In the genomic region with DNA sequence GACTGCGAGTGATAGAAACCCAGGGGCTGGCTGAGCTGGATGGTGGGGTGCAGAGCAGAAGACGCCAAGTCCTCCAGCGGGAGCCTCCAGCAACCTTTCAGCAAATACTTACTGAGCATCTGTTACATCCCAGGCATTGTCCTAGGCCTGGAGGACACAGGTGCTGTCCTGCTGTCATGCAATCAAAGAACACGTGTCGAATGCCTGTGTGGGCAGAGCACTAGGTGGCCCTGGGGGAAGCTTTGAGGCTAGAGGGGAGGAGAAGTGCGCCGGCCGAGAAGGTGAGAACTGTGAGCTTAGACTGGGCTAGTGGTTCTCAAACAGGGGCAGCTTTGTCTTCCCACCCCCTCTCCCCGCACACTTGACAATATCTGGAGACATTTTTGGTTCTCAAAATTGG, we compare ENCODE assay signal across 28 cellular contexts.
"Had no signal": no experiment of that assay in that cellular context is flagged by ENCODE, and none has a peak within 500 bp of the region (broad histone marks: within the 10 kb centered on the region; RNA-seq: fewer than 3 reads in every experiment).

No MANE protein-coding gene starts in this region.

- H3K4me2 ChIP-seq: hepatocyte had no signal

- H3K36me3 ChIP-seq: gastrocnemius medialis, heart left ventricle, left lung, ovary, sigmoid colon, stomach, tibial artery, upper lobe of left lung had no signal

- DNase-seq: cerebellar nuclear complex; dorsolateral prefrontal cortex; effector CD4-positive, alpha-beta T cell; endodermal cell; foreskin fibroblast; gastrocnemius medialis; heart left ventricle; left cardiac atrium; left lung; mesendoderm; natural killer cell; nucleus accumbens; ovary; posterior cingulate gyrus; psoas muscle; right cardiac atrium; sigmoid colon; stimulated activated CD4-positive, alpha-beta T cell treated with anti-CD3 and anti-CD28 coated beads, Interleukin-2, amount 100 ng/mL, for 24 hours; stimulated activated CD4-positive, alpha-beta T cell treated with anti-CD3 and anti-CD28 coated beads, Interleukin-4, amount 100 ng/mL, for 24 hours; stimulated activated naive CD4-positive, alpha-beta T cell treated with Interleukin-2 at 50 U/mL for 16 hours; stomach; tibial artery; upper lobe of left lung had no signal

- H2AFZ ChIP-seq: hepatocyte had no signal

- H3K36me3 Mint-ChIP-seq: natural killer cell; stimulated activated effector memory CD8-positive, alpha-beta T cell treated with anti-CD3 and anti-CD28 coated beads, Interleukin-12 subunit alpha, Interleukin-12 subunit beta, amount 100 ng/mL, for 72 hours had no signal

- H3K9me3 Mint-ChIP-seq: natural killer cell, neural crest cell had no signal

- H3K79me2 ChIP-seq: hepatocyte had no signal

- H3K27ac ChIP-seq: dorsolateral prefrontal cortex, epithelial cell of prostate, gastrocnemius medialis, heart left ventricle, left lung, ovary, psoas muscle, sigmoid colon, stomach, tibial artery, upper lobe of left lung had no signal

- H3K27me3 ChIP-seq: ovary, upper lobe of left lung had no signal

- H3K9me3 ChIP-seq: gastrocnemius medialis, ovary, psoas muscle, tibial artery had no signal

- H3K4me1 ChIP-seq: gastrocnemius medialis, heart left ventricle, left lung, psoas muscle, stomach, tibial artery, upper lobe of left lung had no signal

- H3K4me3 Mint-ChIP-seq: endodermal cell; natural killer cell; neural crest cell; stimulated activated effector memory CD8-positive, alpha-beta T cell treated with anti-CD3 and anti-CD28 coated beads, Interleukin-12 subunit alpha, Interleukin-12 subunit beta, amount 100 ng/mL, for 72 hours had no signal

- H3K4me1 Mint-ChIP-seq: natural killer cell; stimulated activated effector memory CD8-positive, alpha-beta T cell treated with anti-CD3 and anti-CD28 coated beads, Interleukin-12 subunit alpha, Interleukin-12 subunit beta, amount 100 ng/mL, for 72 hours had no signal

- H3K27ac Mint-ChIP-seq: endodermal cell; natural killer cell; stimulated activated effector memory CD8-positive, alpha-beta T cell treated with anti-CD3 and anti-CD28 coated beads, Interleukin-12 subunit alpha, Interleukin-12 subunit beta, amount 100 ng/mL, for 72 hours had no signal

- H3K4me3 ChIP-seq: dorsolateral prefrontal cortex, gastrocnemius medialis, heart left ventricle, hepatocyte, left lung, ovary, psoas muscle, sigmoid colon, stomach, tibial artery, upper lobe of left lung had no signal

- FAIRE-seq: colon had no signal
